In genomic region chr6:79636673-79637072, GRCh38 we compare ENCODE assay signal across 33 cellular contexts. TPM values are rescaled to one million over a fixed set of nuclear protein-coding genes. Genes with fewer than 3 reads are reported as not detected.
"Had no signal": no experiment of that assay in that cellular context is flagged by ENCODE, and none has a peak within 500 bp of the region (broad histone marks: within the 10 kb centered on the region; RNA-seq: fewer than 3 reads in every experiment).

No MANE protein-coding gene starts in this region.

- H3K27ac ChIP-seq: adrenal gland, ascending aorta, cardiac muscle cell, VCaP had no signal

- H3K27me3 ChIP-seq: adrenal gland, ascending aorta, cardiac muscle cell had no signal

- DNase-seq: activated B cell treated with CpG ODN at 0.5 μM for 24 hours; activated CD4-positive, alpha-beta memory T cell treated with anti-CD3 and anti-CD28 coated beads for 36 hours; activated CD4-positive, alpha-beta T cell treated with anti-CD3 and anti-CD28 coated beads for 4 hours; activated CD4-positive, alpha-beta T cell treated with anti-CD3 and anti-CD28 coated beads, Interleukin-2, amount 10 ng/mL, durations not matched to agents 24 days and 14 days; activated CD4-positive, alpha-beta T cell treated with anti-CD3 and anti-CD28 coated beads, Interleukin-2, amount 50 U/mL, for 1 hour; activated CD4-positive, alpha-beta T cell treated with anti-CD3 and anti-CD28 coated beads, Interleukin-2, amount 50 U/mL, for 4 hours; activated CD4-positive, CD25-positive, alpha-beta regulatory T cell treated with anti-CD3 and anti-CD28 coated beads, Interleukin-2, amount 50 U/mL, for 72 hours; activated CD8-positive, alpha-beta memory T cell treated with anti-CD3 and anti-CD28 coated beads, Interleukin-2, amount 50 U/mL, for 4 hours; activated CD8-positive, alpha-beta T cell treated with anti-CD3 and anti-CD28 coated beads for 36 hours; activated effector memory CD4-positive, alpha-beta T cell treated with anti-CD3 and anti-CD28 coated beads, Interleukin-2, amount 50 U/mL, for 16 hours; activated gamma-delta T cell treated with Interleukin-2 at 50 U/mL for 16 hours; activated naive CD4-positive, alpha-beta T cell; activated naive CD4-positive, alpha-beta T cell treated with anti-CD3 and anti-CD28 coated beads for 36 hours; activated naive CD4-positive, alpha-beta T cell treated with anti-CD3 and anti-CD28 coated beads, Interleukin-2, amount 50 U/mL, for 16 hours; activated naive CD8-positive, alpha-beta T cell treated with anti-CD3 and anti-CD28 coated beads for 36 hours; activated T-cell treated with anti-CD3 and anti-CD28 coated beads for 4 hours; activated T-cell treated with anti-CD3 and anti-CD28 coated beads, Interleukin-2, amount 50 U/mL, for 1 hour; activated T-cell treated with anti-CD3 and anti-CD28 coated beads, Interleukin-2, amount 50 U/mL, for 4 hours; activated T-cell treated with anti-CD3 and anti-CD28 coated beads, Interleukin-2, amount 50 U/mL, for 72 hours; adrenal gland; amniotic stem cell; anterior cingulate cortex; caudate nucleus; cerebellar nuclear complex; T-helper 1 cell; T-helper 2 cell; T-helper 9 cell had no signal

- H3K36me3 ChIP-seq: adrenal gland, ascending aorta, cardiac muscle cell had no signal

- H3K9me3 ChIP-seq: adrenal gland, ascending aorta had no signal

- H3K4me3 ChIP-seq: adrenal gland, ascending aorta, cardiac muscle cell had no signal

- ATAC-seq: activated CD8-positive, alpha-beta T cell treated with anti-CD3 and anti-CD28 coated beads for 36 hours; activated naive CD4-positive, alpha-beta T cell treated with anti-CD3 and anti-CD28 coated beads, Interleukin-2, amount 50 U/mL, for 72 hours; activated T-cell treated with anti-CD3 and anti-CD28 coated beads, Interleukin-2, amount 50 U/mL, for 4 hours; activated T-cell treated with anti-CD3 and anti-CD28 coated beads, Interleukin-2, amount 50 U/mL, for 72 hours; activated T-helper 17 cell treated with anti-CD3 and anti-CD28 coated beads, Interleukin-2, amount 50 U/mL, for 72 hours had no signal

- FAIRE-seq: TTC549 had no signal

RNA-seq across cellular contexts. Expression of gene SH3BGRL2, which starts 5.5 kb away (rescaled TPM):
- total RNA-seq: activated B cell treated with CpG ODN at 0.5 μM for 24 hours had no signal
